33 cellular contexts compared by ENCODE assay signal in the genomic region with DNA sequence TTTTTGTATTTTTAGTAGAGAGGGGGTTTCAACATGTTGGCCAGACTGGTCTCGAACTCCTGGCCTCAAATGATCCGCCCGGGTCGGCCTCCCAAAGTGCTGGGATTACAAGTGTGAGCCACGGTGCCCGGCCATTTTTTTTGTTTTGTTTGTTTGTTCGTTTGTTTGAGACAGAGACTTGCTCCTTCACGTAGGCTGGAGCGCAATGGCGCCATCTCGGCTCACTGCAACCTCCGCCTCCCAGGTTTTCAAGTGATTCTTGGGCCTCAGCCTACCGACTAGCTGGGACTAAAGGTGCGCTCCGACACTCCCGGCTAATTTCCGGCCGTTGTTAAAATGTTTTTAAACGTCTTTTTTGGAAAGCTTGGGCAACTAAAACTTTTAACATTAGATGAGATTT. TPM values are rescaled to one million over a fixed set of nuclear protein-coding genes. Genes with fewer than 3 reads are reported as not detected.
"Had no signal": no experiment of that assay in that cellular context is flagged by ENCODE, and none has a peak within 500 bp of the region (broad histone marks: within the 10 kb centered on the region; RNA-seq: fewer than 3 reads in every experiment).

No MANE protein-coding gene starts in this region.

- H3K4me3 ChIP-seq: colonic mucosa, esophagus squamous epithelium, heart right ventricle, left lung, neural progenitor cell, right lobe of liver, suprapubic skin, thyroid gland had no signal

- H3K27me3 Mint-ChIP-seq: dendritic cell treated with granulocyte-macrophage colony-stimulating factor and Interleukin-4, amounts not matched to agents 40 ng/mL and 50 ng/mL, for 4 days; naive thymus-derived CD4-positive, alpha-beta T cell; progenitor cell of endocrine pancreas; stimulated activated naive CD8-positive, alpha-beta T cell treated with anti-CD3 and anti-CD28 coated beads, Interleukin-15, amount 100 ng/mL, for 72 hours had no signal

- H3K4me1 Mint-ChIP-seq: naive thymus-derived CD4-positive, alpha-beta T cell; neural progenitor cell had no signal

- FAIRE-seq: endometrium, islet of Langerhans, small intestine had no signal

- H3K4me1 ChIP-seq: colonic mucosa, left lung, neural progenitor cell, parathyroid adenoma, right lobe of liver, suprapubic skin, thyroid gland had no signal

- H3K27ac Mint-ChIP-seq: dendritic cell treated with granulocyte-macrophage colony-stimulating factor and Interleukin-4, amounts not matched to agents 40 ng/mL and 50 ng/mL, for 4 days; mesothelial cell of epicardium; naive thymus-derived CD4-positive, alpha-beta T cell; nephron; neural progenitor cell; progenitor cell of endocrine pancreas; stimulated activated naive CD8-positive, alpha-beta T cell treated with anti-CD3 and anti-CD28 coated beads, Interleukin-15, amount 100 ng/mL, for 72 hours had no signal

- H3K36me3 Mint-ChIP-seq: neural progenitor cell had no signal

- ATAC-seq: heart right ventricle; left cardiac atrium; left lung; naive thymus-derived CD4-positive, alpha-beta T cell; right lobe of liver; stimulated activated naive CD8-positive, alpha-beta T cell treated with anti-CD3 and anti-CD28 coated beads, Interleukin-15, amount 100 ng/mL, for 72 hours had no signal

- H2AFZ ChIP-seq: neural progenitor cell, parathyroid adenoma had no signal

- H3K27ac ChIP-seq: colonic mucosa, esophagus squamous epithelium, heart right ventricle, left lung, neural progenitor cell, parathyroid adenoma, right lobe of liver, suprapubic skin, thyroid gland had no signal

- H3K9me3 Mint-ChIP-seq: neural progenitor cell had no signal

- H3K4me3 Mint-ChIP-seq: dendritic cell treated with granulocyte-macrophage colony-stimulating factor and Interleukin-4, amounts not matched to agents 40 ng/mL and 50 ng/mL, for 4 days; mesothelial cell of epicardium; naive thymus-derived CD4-positive, alpha-beta T cell; nephron; neural progenitor cell; stimulated activated naive CD8-positive, alpha-beta T cell treated with anti-CD3 and anti-CD28 coated beads, Interleukin-15, amount 100 ng/mL, for 72 hours had no signal

- H3K79me2 ChIP-seq: parathyroid adenoma had no signal

- DNase-seq: colonic mucosa; effector memory CD4-positive, alpha-beta T cell; erythroblast; esophagus squamous epithelium; foreskin melanocyte; glutamatergic neuron; heart right ventricle; hippocampal formation; left cardiac atrium; mesenchymal stem cell; naive thymus-derived CD4-positive, alpha-beta T cell; right lobe of liver; small intestine; stimulated activated CD4-positive, alpha-beta T cell treated with anti-CD3 and anti-CD28 coated beads, Interleukin-15, amount 100 ng/mL, for 24 hours; stimulated activated CD4-positive, alpha-beta T cell treated with anti-CD3 and anti-CD28 coated beads, Interleukin-4, amount 100 ng/mL, for 1 hour; stimulated activated CD8-positive, alpha-beta memory T cell treated with anti-CD3 and anti-CD28 coated beads, Interleukin-4, amount 100 ng/mL, for 48 hours; stimulated activated naive CD4-positive, alpha-beta T cell; stimulated activated naive CD8-positive, alpha-beta T cell treated with anti-CD3 and anti-CD28 coated beads, Interleukin-15, amount 100 ng/mL, for 72 hours; thyroid gland had no signal

- H3K4me2 ChIP-seq: neural progenitor cell had no signal

- H3K27me3 ChIP-seq: colonic mucosa, esophagus squamous epithelium, heart right ventricle, left lung, neural progenitor cell, right lobe of liver, suprapubic skin, thyroid gland had no signal

- H3K9me3 ChIP-seq: colonic mucosa, esophagus squamous epithelium, left lung, right lobe of liver, suprapubic skin, thyroid gland had no signal

- H3K9ac ChIP-seq: neural progenitor cell, parathyroid adenoma had no signal

- H3K36me3 ChIP-seq: colonic mucosa, esophagus squamous epithelium, heart right ventricle, left lung, neural progenitor cell, right lobe of liver, suprapubic skin, thyroid gland had no signal

RNA-seq across cellular contexts. Expression of a gene that starts 54.0 kb away (rescaled TPM):
- total RNA-seq: chondrocyte; heart right ventricle; kidney epithelial cell; left cardiac atrium; lung microvascular endothelial cell; mesothelial cell of epicardium; mucosa of gallbladder; naive thymus-derived CD4-positive, alpha-beta T cell; progenitor cell of endocrine pancreas; right lobe of liver had no signal
- polyA plus RNA-seq: heart right ventricle; naive thymus-derived CD4-positive, alpha-beta T cell had no signal
